34 cellular contexts compared by ENCODE assay signal in the genomic region with DNA sequence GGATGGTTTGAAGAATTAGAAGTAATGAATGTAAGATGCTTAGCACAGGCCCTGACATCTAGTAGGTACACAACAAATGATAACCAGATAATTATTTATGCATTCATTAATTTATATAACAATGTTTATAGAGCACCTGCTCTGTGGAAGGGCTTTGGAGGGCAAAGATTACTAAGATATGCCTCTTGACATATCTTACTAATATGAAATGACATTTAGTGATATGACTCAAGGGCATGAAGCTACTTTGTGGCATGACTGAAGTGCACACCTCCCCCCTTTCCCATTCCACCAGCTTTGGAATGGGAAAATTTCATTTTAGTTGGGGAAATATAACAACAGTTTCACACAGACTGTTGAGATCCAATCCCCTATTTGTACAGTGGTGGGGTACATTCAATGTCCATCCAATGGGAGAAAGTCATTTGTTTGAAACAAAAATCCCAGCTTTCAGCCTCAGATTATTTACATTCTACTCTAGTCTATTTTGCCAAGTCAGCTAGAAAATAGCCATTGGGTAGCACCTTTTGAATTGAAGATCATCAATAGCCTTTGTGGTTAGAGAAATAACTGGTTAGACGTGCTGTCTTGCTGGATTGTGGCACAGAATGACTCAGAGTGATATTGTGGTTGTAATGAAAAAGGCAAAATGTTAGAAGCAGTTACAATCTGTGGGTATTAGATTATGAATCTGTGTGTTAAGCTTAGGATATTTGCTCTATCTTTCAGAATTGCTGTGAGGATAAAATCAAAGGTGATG.
DNase-seq lines count a peak whose midpoint lies in the region; ATAC-seq, FAIRE-seq and TF ChIP-seq lines count a peak whose summit lies in the region.
"Had no signal": no experiment of that assay in that cellular context is flagged by ENCODE, and none has a peak within 500 bp of the region (broad histone marks: within the 10 kb centered on the region; RNA-seq: fewer than 3 reads in every experiment).

No MANE protein-coding gene starts in this region.

- H2AFZ ChIP-seq in H1 (ENCODE audit: low read length): no peak overlapping the region
- H2AFZ ChIP-seq: hepatocyte had no signal

- H4K8ac ChIP-seq in H1 (ENCODE audit: extremely low read depth, insufficient read depth, low read length): no peak overlapping the region

- TF ChIP-seq RAD21 in H1 (IDR thresholded peaks at IDR 0.05 in 1 of 2, conservative IDR thresholded peaks at IDR 0.05 in 1 of 2; ENCODE audit: low read depth in 2 of 2, low read length in 2 of 2): no peak

- no peak overlapping the region for H4K5ac ChIP-seq in H1 (ENCODE audit: insufficient read length, low read depth, low read length)

- no peaks in the 10 kb centered on the region for H3K79me1 ChIP-seq in H1 (ENCODE audit: low read depth, low read length)

- H3K27ac Mint-ChIP-seq in type B pancreatic cell: no peak overlapping the region
- H3K27ac Mint-ChIP-seq: activated CD4-positive, alpha-beta T cell treated with anti-CD3 and anti-CD28 coated beads, Interleukin-2, amount 10 ng/mL, durations not matched to agents 7 days and 5 days; activated naive CD4-positive, alpha-beta T cell treated with anti-CD3 and anti-CD28 coated beads, Interleukin-2, amount 50 U/mL, for 24 hours; IgD-negative memory B cell; memory B cell had no signal

- H3K4me1 Mint-ChIP-seq in type B pancreatic cell (ENCODE audit: unreplicated experiment): no peaks in the 10 kb centered on the region
- H3K4me1 Mint-ChIP-seq: activated naive CD4-positive, alpha-beta T cell treated with anti-CD3 and anti-CD28 coated beads, Interleukin-2, amount 50 U/mL, for 24 hours had no signal

- ATAC-seq in GM18867 (IDR thresholded peaks at IDR 0.05; ENCODE audit: unreplicated experiment) (peak; percentile 75), HG03439 (IDR thresholded peaks at IDR 0.05; ENCODE audit: unreplicated experiment) (peak; percentile 62)
- ATAC-seq: gastroesophageal sphincter, left colon, right cardiac atrium had no signal

- no peak overlapping the region for H2BK120ac ChIP-seq in H1 (replicated peaks; ENCODE audit: low read depth, low read length)

- H3K9me3 ChIP-seq in H1 (ENCODE audit: insufficient read depth in 2 of 2, low read depth in 1 of 2, low read length in 1 of 2): no peaks in the 10 kb centered on the region
- H3K9me3 ChIP-seq: esophagus squamous epithelium, gastroesophageal sphincter, SJCRH30, suprapubic skin had no signal

- no peak overlapping the region for H4K91ac ChIP-seq in H1 (replicated peaks; ENCODE audit: insufficient read length, low read length)

- H3K4me3 Mint-ChIP-seq in type B pancreatic cell: no peak overlapping the region
- H3K4me3 Mint-ChIP-seq: activated CD4-positive, alpha-beta T cell treated with anti-CD3 and anti-CD28 coated beads, Interleukin-2, amount 10 ng/mL, durations not matched to agents 7 days and 5 days; activated naive CD4-positive, alpha-beta T cell treated with anti-CD3 and anti-CD28 coated beads, Interleukin-2, amount 50 U/mL, for 24 hours; IgD-negative memory B cell; memory B cell; neural crest cell had no signal

- no peaks in the 10 kb centered on the region for H4K20me1 ChIP-seq in H1 (replicated peaks in 1 of 2; ENCODE audit: control insufficient read depth in 1 of 2, insufficient read depth in 2 of 2, low read length in 2 of 2)

- H3K18ac ChIP-seq in H1 (ENCODE audit: extremely low read depth, low read length): no peak overlapping the region

- no peak overlapping the region for H3K14ac ChIP-seq in H1 (ENCODE audit: insufficient read length)

- TF ChIP-seq EP300 in H1 (IDR thresholded peaks at IDR 0.05; ENCODE audit: borderline replicate concordance in 1 of 2, low read depth in 2 of 2, low read length in 2 of 2): no peak

- DNase-seq in GM12865 (ENCODE audit: low read depth): peak; percentile 46
- no peak for DNase-seq in H1 (ENCODE audit: low read depth in 1 of 2, low spot score in 2 of 2)
- no peak for DNase-seq in HCEC 1CT
- no peak for DNase-seq in foreskin fibroblast
- DNase-seq in type B pancreatic cell (ENCODE audit: extremely low spot score, unreplicated experiment): no peak
- DNase-seq in NAMALWA (ENCODE audit: low spot score): no peak
- DNase-seq: activated CD4-positive, alpha-beta T cell treated with anti-CD3 and anti-CD28 coated beads, Interleukin-2, amount 10 ng/mL, durations not matched to agents 7 days and 5 days; aorta; C1 segment of cervical spinal cord; caudate nucleus; DND-41; esophagus squamous epithelium; H7; left colon; NCI-H1092 treated with DMSO at 0.1 percent for 48 hours; NCI-H2029; NCI-H526 treated with DMSO at 0.1 percent for 48 hours; posterior cingulate gyrus; right cardiac atrium; SJCRH30; stimulated activated CD4-positive, alpha-beta T cell treated with anti-CD3 and anti-CD28 coated beads, Interleukin-12 subunit alpha, Interleukin-12 subunit beta, amount 100 ng/mL, for 4 hours; stimulated activated CD4-positive, alpha-beta T cell treated with anti-CD3 and anti-CD28 coated beads, Interleukin-4, amount 100 ng/mL, for 1 hour; T1000; WERI-Rb-1 had no signal

- peaks cover 11% of the 10 kb centered on the region for H3K27me3 Mint-ChIP-seq in type B pancreatic cell

- no peak overlapping the region for H2BK20ac ChIP-seq in H1 (ENCODE audit: low read length)

- H3K23me2 ChIP-seq in H1 (ENCODE audit: low read depth, low read length): no peaks in the 10 kb centered on the region

- H3K56ac ChIP-seq in H1 (replicated peaks; ENCODE audit: insufficient read length, low read depth, low read length): no peak overlapping the region

- no peak overlapping the region for H3K23ac ChIP-seq in H1 (ENCODE audit: insufficient read length)

- no peaks in the 10 kb centered on the region for H3K36me3 ChIP-seq in H1 (ENCODE audit: control insufficient read depth in 2 of 4, insufficient read depth in 4 of 4, low read length in 3 of 4)
- H3K36me3 ChIP-seq: esophagus squamous epithelium, gastroesophageal sphincter, SJCRH30, suprapubic skin, WERI-Rb-1 had no signal

- no peaks in the 10 kb centered on the region for H3K27me3 ChIP-seq in H1 (replicated peaks in 1 of 4; ENCODE audit: control insufficient read depth in 3 of 4, extremely low read depth in 1 of 4, insufficient read depth in 3 of 4, low read length in 3 of 4)
- H3K27me3 ChIP-seq: esophagus squamous epithelium, gastroesophageal sphincter, SJCRH30, suprapubic skin had no signal

- CTCF ChIA-PET in H1 (lab: Charles Lee; ENCODE audit: partially characterized antibody): interaction anchor here (0.6 to 4.3 kb wide), 14 partner anchors 10 to 638 kb away, joined by 3 to 16 read pairs (median 4); no protein-coding TSS in a partner anchor

- TF ChIP-seq CTCF in GM12865 (IDR thresholded peaks at IDR 0.05; ENCODE audit: insufficient read depth, low read depth, low read length, missing control alignments) (no peak), H1 (IDR thresholded peaks at IDR 0.05; ENCODE audit: control extremely low read depth in 1 of 3, insufficient read depth in 1 of 3, low read depth in 1 of 3, low read length in 3 of 3) (no peak), foreskin fibroblast (IDR thresholded peaks at IDR 0.05; ENCODE audit: low read depth, low read length) (no peak), type B pancreatic cell (conservative IDR thresholded peaks at IDR 0.05) (no peak)

- FAIRE-seq in H1 (lab: Jason Lieb, UNC): no peak
- FAIRE-seq: RCC 7860 had no signal

- H3K4me2 ChIP-seq in H1 (ENCODE audit: insufficient read depth in 1 of 2, low read depth in 2 of 2, low read length in 2 of 2): no peak overlapping the region
- H3K4me2 ChIP-seq: hepatocyte had no signal

- H2BK5ac ChIP-seq in H1 (ENCODE audit: low read depth, low read length): no peak overlapping the region

- POLR2A ChIA-PET in H1 (lab: Charles Lee; ENCODE audit: partially characterized antibody): no interaction called here

- H3K9ac ChIP-seq in H1 (replicated peaks in 1 of 4; ENCODE audit: extremely low read depth in 1 of 4, low read depth in 3 of 4, low read length in 3 of 4): no peak overlapping the region

- no peak overlapping the region for H2BK12ac ChIP-seq in H1 (ENCODE audit: low read depth, low read length)

- H3K4ac ChIP-seq in H1 (replicated peaks; ENCODE audit: insufficient read length, low read depth, low read length): no peak overlapping the region

- no peak overlapping the region for H2BK15ac ChIP-seq in H1 (ENCODE audit: low read length)

- no peaks in the 10 kb centered on the region for H3K36me3 Mint-ChIP-seq in type B pancreatic cell
- H3K36me3 Mint-ChIP-seq: activated naive CD4-positive, alpha-beta T cell treated with anti-CD3 and anti-CD28 coated beads, Interleukin-2, amount 50 U/mL, for 24 hours; IgD-negative memory B cell; memory B cell had no signal

- TF ChIP-seq POLR2A in H1 (IDR thresholded peaks at IDR 0.05; ENCODE audit: control extremely low read depth in 1 of 2, low read depth in 2 of 2, low read length in 2 of 2): no peak

- H3K27ac ChIP-seq in H1 (ENCODE audit: low read depth, low read length): no peak overlapping the region
- H3K27ac ChIP-seq: esophagus squamous epithelium, gastroesophageal sphincter, hepatocyte, SJCRH30, suprapubic skin, WERI-Rb-1 had no signal

- H3K4me1 ChIP-seq in H1 (replicated peaks in 1 of 4; ENCODE audit: control insufficient read depth in 3 of 4, insufficient read depth in 4 of 4, low read length in 3 of 4): peaks cover 0 to 5% (median 2%) of the 10 kb centered on the region in 4 experiments; a peak in 4 of 7 replicates
- H3K4me1 ChIP-seq: esophagus squamous epithelium, gastroesophageal sphincter, SJCRH30, suprapubic skin had no signal

- WGBS in H1 (ENCODE audit: extremely low coverage in 1 of 2, insufficient coverage in 1 of 2, insufficient read length in 1 of 2, insufficient replicate concordance in 2 of 2, low coverage in 1 of 2, low lambda C conversion rate in 2 of 2, missing lambda C conversion rate in 1 of 2), 2 experiments: 86% methylated on average over 1 of the region's 1 CpG; no CpG with 5 or more reads in 1 of the 2 experiments

- H2AK5ac ChIP-seq in H1 (ENCODE audit: low read depth, low read length): no peak overlapping the region

- H3K79me2 ChIP-seq in H1 (ENCODE audit: control insufficient read depth in 1 of 2, insufficient read depth in 2 of 2, low read length in 2 of 2): no peaks in the 10 kb centered on the region
- H3K79me2 ChIP-seq: hepatocyte had no signal

- no peaks in the 10 kb centered on the region for H3K9me3 Mint-ChIP-seq in type B pancreatic cell
- H3K9me3 Mint-ChIP-seq: activated CD4-positive, alpha-beta T cell treated with anti-CD3 and anti-CD28 coated beads, Interleukin-2, amount 10 ng/mL, durations not matched to agents 7 days and 5 days; activated naive CD4-positive, alpha-beta T cell treated with anti-CD3 and anti-CD28 coated beads, Interleukin-2, amount 50 U/mL, for 24 hours; neural crest cell had no signal

- H3K4me3 ChIP-seq in GM12865 (ENCODE audit: low read depth, low read length) (no peak overlapping the region), H1 (ENCODE audit: extremely low read depth in 1 of 4, insufficient read depth in 2 of 4, low read depth in 3 of 4, low read length in 4 of 4) (no peak overlapping the region), foreskin fibroblast (ENCODE audit: low read depth in 1 of 2, low read length in 2 of 2) (no peak overlapping the region)
- H3K4me3 ChIP-seq: esophagus squamous epithelium, gastroesophageal sphincter, hepatocyte, SJCRH30, suprapubic skin had no signal
